17 cellular contexts compared by ENCODE assay signal in genomic region chr4:145888393-145888792, GRCh38. TPM values are rescaled to one million over a fixed set of nuclear protein-coding genes. Genes with fewer than 3 reads are reported as not detected.
DNase-seq lines count a peak whose midpoint lies in the region; ATAC-seq and TF ChIP-seq lines count a peak whose summit lies in the region.
"Had no signal": no experiment of that assay in that cellular context is flagged by ENCODE, and none has a peak within 500 bp of the region (broad histone marks: within the 10 kb centered on the region; RNA-seq: fewer than 3 reads in every experiment).

No MANE protein-coding gene starts in this region.

- no peaks in the 10 kb centered on the region for H3K9me3 ChIP-seq in mammary epithelial cell (replicated peaks; ENCODE audit: insufficient read depth, low read length)
- H3K9me3 ChIP-seq in breast epithelium = no peaks in the 10 kb centered on the region
- no peaks in the 10 kb centered on the region for H3K9me3 ChIP-seq in uterus
- H3K9me3 ChIP-seq in right lobe of liver = no peaks in the 10 kb centered on the region
- H3K9me3 ChIP-seq: gastroesophageal sphincter had no signal

- H3K4me2 ChIP-seq in mammary epithelial cell (ENCODE audit: insufficient read depth, low read depth, low read length) = no peak overlapping the region

- H2AFZ ChIP-seq in mammary epithelial cell (ENCODE audit: low read depth, low read length) = no peak overlapping the region

- TF ChIP-seq POLR2A in breast epithelium (IDR thresholded peaks at IDR 0.05) (no peak), uterus (IDR thresholded peaks at IDR 0.05) (no peak), right lobe of liver (IDR thresholded peaks at IDR 0.05) (no peak)

- ATAC-seq in HG02973 (IDR thresholded peaks at IDR 0.05; ENCODE audit: unreplicated experiment) (no peak), right lobe of liver (no peak)

- BruUV-seq in mammary epithelial cell (replicated peaks; lab: Mats Ljungman, UMichigan) = no TSS peak

- no peaks in the 10 kb centered on the region for H3K4me1 ChIP-seq in mammary epithelial cell (ENCODE audit: insufficient read depth, low read length)
- H3K4me1 ChIP-seq in breast epithelium = no peaks in the 10 kb centered on the region
- peaks cover 4 to 5% of the 10 kb centered on the region in 2 donors for H3K4me1 ChIP-seq in uterus
- H3K4me1 ChIP-seq in right lobe of liver = no peaks in the 10 kb centered on the region

- H3K36me3 ChIP-seq in mammary epithelial cell (ENCODE audit: insufficient read depth, low read length) (no peaks in the 10 kb centered on the region), breast epithelium (no peaks in the 10 kb centered on the region), uterus (no peaks in the 10 kb centered on the region), right lobe of liver (no peaks in the 10 kb centered on the region)

- H3K79me2 ChIP-seq in mammary epithelial cell (ENCODE audit: insufficient read depth, low read length) = peaks cover 9% of the 10 kb centered on the region

- no peaks in the 10 kb centered on the region for H4K20me1 ChIP-seq in mammary epithelial cell (ENCODE audit: insufficient read depth, low read length)

- no peak for DNase-seq in mammary epithelial cell
- no peak for DNase-seq in breast epithelium (ENCODE audit: low spot score in 2 of 2)
- no peak for DNase-seq in astrocyte of the spinal cord (ENCODE audit: low read depth, low spot score)
- peak; percentile 33 for DNase-seq in iPS-NIHi7 (ENCODE audit: extremely low spot score)
- no peak for DNase-seq in uterus
- no peak for DNase-seq in activated CD4-positive, alpha-beta T cell treated with anti-CD3 and anti-CD28 coated beads, Interleukin-2, amount 50 U/mL, for 4 hours
- no peak for DNase-seq in right lobe of liver
- DNase-seq: activated CD4-positive, alpha-beta T cell treated with anti-CD3 and anti-CD28 coated beads, Interleukin-2, amount 50 U/mL, for 1 hour; amygdala; COR-L47; left cardiac atrium; MV-4-11; NCI-H2171; SHP77 treated with DMSO at 0.1 percent for 48 hours; T1000 had no signal

- no peak overlapping the region for H3K9ac ChIP-seq in mammary epithelial cell (ENCODE audit: insufficient read depth, low read length)

- TF ChIP-seq CTCF in mammary epithelial cell (conservative IDR thresholded peaks at IDR 0.05 in 1 of 2, IDR thresholded peaks at IDR 0.05 in 1 of 2; ENCODE audit: extremely low read depth in 1 of 2, insufficient read depth in 1 of 2, low read depth in 1 of 2, low read length in 2 of 2) (peak; percentile 7 to 29), breast epithelium (IDR thresholded peaks at IDR 0.05) (no peak), astrocyte of the spinal cord (IDR thresholded peaks at IDR 0.05; ENCODE audit: low read depth, low read length) (peak; percentile 13), uterus (IDR thresholded peaks at IDR 0.05) (peak in 1 of 4 experiments; percentile 10), right lobe of liver (IDR thresholded peaks at IDR 0.05) (no peak)

- CTCF ChIA-PET in mammary epithelial cell (lab: Charles Lee; ENCODE audit: low non-redundant PET) = no interaction called here

- no peaks in the 10 kb centered on the region for H3K27me3 ChIP-seq in mammary epithelial cell (ENCODE audit: insufficient read depth, low read length)
- H3K27me3 ChIP-seq in breast epithelium = no peaks in the 10 kb centered on the region
- no peaks in the 10 kb centered on the region for H3K27me3 ChIP-seq in uterus
- no peaks in the 10 kb centered on the region for H3K27me3 ChIP-seq in right lobe of liver
- H3K27me3 ChIP-seq: gastroesophageal sphincter had no signal

- 94% methylated on average over 2 of the region's 2 CpGs for WGBS in mammary epithelial cell (ENCODE audit: low coverage, missing lambda C conversion rate)
- WGBS in right lobe of liver (ENCODE audit: insufficient coverage, low coverage, low lambda C conversion rate, missing lambda C conversion rate) = 100% methylated on average over 2 of the region's 2 CpGs

- dilution Hi-C loops in mammary epithelial cell (cut with HindIII; ENCODE audit: low sequenced_read_pairs) = no loop called here

- H3K4me3 ChIP-seq in mammary epithelial cell (replicated peaks in 1 of 3; ENCODE audit: insufficient read depth in 1 of 3, low read depth in 2 of 3, low read length in 3 of 3) (no peak overlapping the region), breast epithelium (no peak overlapping the region), astrocyte of the spinal cord (ENCODE audit: low read depth, low read length) (no peak overlapping the region), uterus (no peak overlapping the region), right lobe of liver (no peak overlapping the region)
- H3K4me3 ChIP-seq: gastroesophageal sphincter had no signal

- H3K27ac ChIP-seq in mammary epithelial cell (ENCODE audit: insufficient read depth, low read depth, low read length) (no peak overlapping the region), breast epithelium (no peak overlapping the region), uterus (peak overlapping the region; percentile 83 to 84), right lobe of liver (no peak overlapping the region)

- in situ Hi-C loops in mammary epithelial cell (cut with MboI; ENCODE audit: low sequenced_read_pairs in 2 of 2) = no loop called here
- in situ Hi-C loops in astrocyte of the spinal cord (cut with HindIII; ENCODE audit: low sequenced_read_pairs) = no loop called here

- intact Hi-C loops in mammary epithelial cell (cut with micrococcal nuclease) = no loop called here
- intact Hi-C loops in breast epithelium (cut with DNase I; ENCODE audit: low total_unique reads) = loop anchor here (5.0 kb wide), 1 partner anchor 156 kb away; no protein-coding TSS in a partner anchor
- intact Hi-C loops in uterus (cut with DNase I; ENCODE audit: low total_unique reads) = no loop called here
- intact Hi-C loops in right lobe of liver (cut with DNase I) = no loop called here

RNA-seq across cellular contexts. Expression of gene ZNF827, which starts 50.2 kb away (rescaled TPM):
- total RNA-seq in mammary epithelial cell (10 to 100 TPM; 14.5 to 18.2 TPM), breast epithelium (10 to 100 TPM; 18.6 to 21.1 (median 19.0) TPM), uterus (10 to 100 TPM in 2 of 4 donors, 1 to 10 TPM in 2; 2.9 to 33.1 (median 14.2) TPM), right lobe of liver (1 to 10 TPM in 1 of 6 experiments, under 1 TPM in 5; 0.28 to 1.6 (median 0.68) TPM)
- polyA plus RNA-seq in mammary epithelial cell = 9.9 TPM
- 17.1 TPM for polyA minus RNA-seq in mammary epithelial cell

Comparison
In these comparisons a context has a peak if more than half of its experiments do, and no peak if none do; other contexts are left out.
1. CTCF ChIP-seq: peak in mammary epithelial cell (2 of 2) and astrocyte of the spinal cord (single experiment); none in breast epithelium (0 of 3) and right lobe of liver (0 of 4).
2. H3K27ac ChIP-seq: peak in uterus (2 of 2); none in mammary epithelial cell (single experiment), breast epithelium (0 of 2) and right lobe of liver (0 of 3).